In the genomic region with DNA sequence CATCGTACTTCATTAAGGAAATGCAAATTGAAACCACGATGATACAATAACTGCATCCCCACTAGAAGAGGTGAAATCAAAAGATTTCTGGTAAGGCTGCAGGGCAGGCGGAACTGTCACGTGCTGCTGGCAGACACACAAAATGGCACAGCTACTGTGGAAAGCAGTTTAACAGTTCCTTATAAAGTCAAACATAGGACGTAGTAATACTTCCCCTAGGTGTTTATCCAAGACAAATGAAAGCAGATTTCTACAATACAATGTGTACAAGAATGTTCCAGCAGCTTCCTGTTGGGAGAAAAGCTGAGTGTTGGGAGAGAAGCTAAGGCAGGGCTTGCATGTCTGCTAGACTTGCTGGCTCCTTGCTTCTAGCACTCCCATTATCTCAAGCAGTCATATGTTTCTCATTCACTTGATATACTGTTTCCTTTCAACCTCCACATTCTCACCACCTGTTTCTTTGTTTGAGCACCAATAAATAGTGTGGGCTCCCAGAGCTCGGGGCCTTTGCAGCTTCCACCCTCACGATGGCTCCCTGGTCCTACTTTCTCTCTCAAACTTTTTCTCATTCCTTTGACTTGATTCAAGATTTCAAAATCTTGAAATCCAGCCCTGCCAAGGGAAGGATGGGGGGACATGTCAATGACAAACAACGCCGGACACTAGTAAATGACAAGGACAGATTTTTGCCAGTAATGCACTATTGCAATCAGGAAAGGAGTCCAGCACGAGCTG, we compare ENCODE assay signal across 18 cellular contexts. TPM values are rescaled to one million over a fixed set of nuclear protein-coding genes. Genes with fewer than 3 reads are reported as not detected.
DNase-seq lines count a peak whose midpoint lies in the region; ATAC-seq and TF ChIP-seq lines count a peak whose summit lies in the region.
"Had no signal": no experiment of that assay in that cellular context is flagged by ENCODE, and none has a peak within 500 bp of the region (broad histone marks: within the 10 kb centered on the region; RNA-seq: fewer than 3 reads in every experiment).

No MANE protein-coding gene starts in this region.

- no peaks in the 10 kb centered on the region for H3K9me3 Mint-ChIP-seq in MCF 10A (ENCODE audit: unreplicated experiment)
- no peaks in the 10 kb centered on the region for H3K9me3 Mint-ChIP-seq in stimulated activated naive CD8-positive, alpha-beta T cell treated with anti-CD3 and anti-CD28 coated beads, Interleukin-15, amount 100 ng/mL, for 72 hours
- H3K9me3 Mint-ChIP-seq: neural progenitor cell had no signal

- H3K9me3 ChIP-seq in breast epithelium (no peaks in the 10 kb centered on the region), right lobe of liver (no peaks in the 10 kb centered on the region), upper lobe of left lung (no peaks in the 10 kb centered on the region)
- H3K9me3 ChIP-seq: vagina had no signal

- H3K4me3 Mint-ChIP-seq in MCF 10A (ENCODE audit: unreplicated experiment): no peak overlapping the region
- H3K4me3 Mint-ChIP-seq in stimulated activated naive CD8-positive, alpha-beta T cell treated with anti-CD3 and anti-CD28 coated beads, Interleukin-15, amount 100 ng/mL, for 72 hours: no peak overlapping the region
- H3K4me3 Mint-ChIP-seq: neural progenitor cell had no signal

- no peaks in the 10 kb centered on the region for H3K27me3 Mint-ChIP-seq in MCF 10A (ENCODE audit: insufficient read depth, unreplicated experiment)
- H3K27me3 Mint-ChIP-seq in stimulated activated naive CD8-positive, alpha-beta T cell treated with anti-CD3 and anti-CD28 coated beads, Interleukin-15, amount 100 ng/mL, for 72 hours: peaks cover 7% of the 10 kb centered on the region

- no TSS peak for BruUV-seq in MCF 10A (replicated peaks; lab: Mats Ljungman, UMichigan)

- peak overlapping the region in 1 of 3 donors; percentile 23 for H3K4me3 ChIP-seq in breast epithelium
- no peak overlapping the region for H3K4me3 ChIP-seq in right lobe of liver
- no peak overlapping the region for H3K4me3 ChIP-seq in upper lobe of left lung
- H3K4me3 ChIP-seq: neural progenitor cell, SK-N-MC, vagina had no signal

- H3K4me1 ChIP-seq in breast epithelium (no peaks in the 10 kb centered on the region), right lobe of liver (no peaks in the 10 kb centered on the region), upper lobe of left lung (peaks cover 22 to 28% (median 25%) of the 10 kb centered on the region in 4 donors)
- H3K4me1 ChIP-seq: neural progenitor cell, vagina had no signal

- TF ChIP-seq CTCF in breast epithelium (IDR thresholded peaks at IDR 0.05) (no peak), MCF 10A (IDR thresholded peaks at IDR 0.05; ENCODE audit: unreplicated experiment) (no peak), right lobe of liver (IDR thresholded peaks at IDR 0.05) (no peak), upper lobe of left lung (IDR thresholded peaks at IDR 0.05) (peak in 1 of 6 experiments; percentile 11)

- ATAC-seq in right lobe of liver (peak; percentile 50 to 79 (median 70)), upper lobe of left lung (ENCODE audit: low FRiP score in 2 of 2) (no peak)
- ATAC-seq in stimulated activated naive CD8-positive, alpha-beta T cell treated with anti-CD3 and anti-CD28 coated beads, Interleukin-15, amount 100 ng/mL, for 72 hours: no peak

- peaks cover 39% of the 10 kb centered on the region for H3K36me3 Mint-ChIP-seq in MCF 10A (ENCODE audit: insufficient read depth, unreplicated experiment)
- H3K36me3 Mint-ChIP-seq: neural progenitor cell had no signal

- H3K27ac ChIP-seq in breast epithelium (peak overlapping the region; percentile 40 to 56), caudate nucleus (ENCODE audit: low read depth, low read length) (peak overlapping the region; percentile 40), right lobe of liver (no peak overlapping the region), upper lobe of left lung (peak overlapping the region; percentile 50 to 84 (median 66))
- H3K27ac ChIP-seq: KMS-11, neural progenitor cell, SK-N-MC, vagina had no signal

- CTCF ChIA-PET in MCF 10A (lab: Yijun Ruan, JAX): interaction anchor here (0.6 to 4.0 kb wide), 7 partner anchors 11 to 420 kb away, joined by 3 to 27 read pairs (median 3); no protein-coding TSS in a partner anchor

- WGBS in right lobe of liver (ENCODE audit: insufficient coverage, low coverage, low lambda C conversion rate, missing lambda C conversion rate): 31% methylated on average over 10 of the region's 10 CpGs
- 15 to 19% methylated on average over 10 of the region's 10 CpGs for WGBS in upper lobe of left lung, 2 donors

- H3K27me3 ChIP-seq in breast epithelium (no peaks in the 10 kb centered on the region), right lobe of liver (no peaks in the 10 kb centered on the region), upper lobe of left lung (no peaks in the 10 kb centered on the region)
- H3K27me3 ChIP-seq: vagina had no signal

- no peak for TF ChIP-seq POLR2A in breast epithelium (IDR thresholded peaks at IDR 0.05)
- TF ChIP-seq POLR2A in right lobe of liver (IDR thresholded peaks at IDR 0.05): no peak
- no peak for TF ChIP-seq POLR2A in upper lobe of left lung (IDR thresholded peaks at IDR 0.05)

- DNase-seq in breast epithelium (ENCODE audit: low spot score in 2 of 2) (peak in 1 of 2 donors; percentile 46), MCF 10A (ENCODE audit: unreplicated experiment) (no peak), caudate nucleus (lab: John Stamatoyannopoulos, UW) (no peak), right lobe of liver (peak in 1 of 3 donors; percentile 29), upper lobe of left lung (peak in 1 of 2 donors; percentile 48), cerebellar cortex (ENCODE audit: low spot score) (no peak)
- no peak for DNase-seq in stimulated activated naive CD8-positive, alpha-beta T cell treated with anti-CD3 and anti-CD28 coated beads, Interleukin-15, amount 100 ng/mL, for 72 hours
- no peak for DNase-seq in stimulated activated naive CD4-positive, alpha-beta T cell (lab: John Stamatoyannopoulos, UW)
- DNase-seq: activated T-cell treated with anti-CD3 and anti-CD28 coated beads for 4 hours; amygdala; DMS53; effector CD4-positive, alpha-beta T cell; NCI-H187 treated with DMSO at 0.1 percent for 48 hours; stimulated activated CD4-positive, alpha-beta T cell treated with anti-CD3 and anti-CD28 coated beads, Interleukin-12 subunit alpha, Interleukin-12 subunit beta, amount 100 ng/mL, for 4 hours had no signal

- intact Hi-C loops in breast epithelium (cut with DNase I; ENCODE audit: low total_unique reads) (no loop called here), MCF 10A (cut with micrococcal nuclease) (no loop called here), right lobe of liver (cut with DNase I) (no loop called here)

- POLR2A ChIA-PET in MCF 10A (lab: Yijun Ruan, JAX): no interaction called here

- no peaks in the 10 kb centered on the region for H3K36me3 ChIP-seq in breast epithelium
- H3K36me3 ChIP-seq in right lobe of liver: no peaks in the 10 kb centered on the region
- H3K36me3 ChIP-seq in upper lobe of left lung: no peaks in the 10 kb centered on the region
- H3K36me3 ChIP-seq: neural progenitor cell, vagina had no signal

- no peaks in the 10 kb centered on the region for H3K4me1 Mint-ChIP-seq in MCF 10A (ENCODE audit: insufficient read depth, unreplicated experiment)
- peaks cover 7% of the 10 kb centered on the region for H3K4me1 Mint-ChIP-seq in stimulated activated naive CD8-positive, alpha-beta T cell treated with anti-CD3 and anti-CD28 coated beads, Interleukin-15, amount 100 ng/mL, for 72 hours
- H3K4me1 Mint-ChIP-seq: neural progenitor cell had no signal

- peak; percentile 32 to 84 (median 53) for TF ChIP-seq EP300 in upper lobe of left lung (IDR thresholded peaks at IDR 0.05)

- H3K27ac Mint-ChIP-seq in MCF 10A (ENCODE audit: low read depth, unreplicated experiment): no peak overlapping the region
- no peak overlapping the region for H3K27ac Mint-ChIP-seq in stimulated activated naive CD8-positive, alpha-beta T cell treated with anti-CD3 and anti-CD28 coated beads, Interleukin-15, amount 100 ng/mL, for 72 hours
- H3K27ac Mint-ChIP-seq: neural progenitor cell had no signal

RNA-seq across cellular contexts. Expression of a gene that starts 21.3 kb away (rescaled TPM):
- total RNA-seq in breast epithelium: 10 to 100 TPM; 13.8 to 25.3 (median 17.7) TPM
- 11.5 and 11.9 TPM in 2 replicates for total RNA-seq in MCF 10A (2022)
- 10 to 100 TPM in 3 of 6 experiments, 1 to 10 TPM in 3; 7.1 to 13.6 (median 9.6) TPM for total RNA-seq in right lobe of liver
- 10 to 100 TPM; 22.6 to 58.9 (median 35.9) TPM for total RNA-seq in upper lobe of left lung

RNA-seq across cellular contexts. Expression of a gene that starts 55.5 kb away (rescaled TPM):
- total RNA-seq in breast epithelium: not detected
- total RNA-seq in MCF 10A (2022): not detected in 2 replicates
- not detected for total RNA-seq in right lobe of liver
- total RNA-seq in upper lobe of left lung: not detected
- total RNA-seq: vagina had no signal

RNA-seq across cellular contexts. Expression of a gene that starts 57.6 kb away (rescaled TPM):
- under 1 TPM in 2 of 3 donors, not detected in 1; 0.44 to 0.48 TPM for total RNA-seq in breast epithelium
- 0.07 TPM in 1 of 2 replicates, not detected in the other for total RNA-seq in MCF 10A (2022)
- under 1 TPM; 0.05 to 0.33 (median 0.19) TPM for total RNA-seq in right lobe of liver
- total RNA-seq in upper lobe of left lung: 1 to 10 TPM in 3 of 6 donors, under 1 TPM in 2, not detected in 1; 0.10 to 2.0 (median 1.1) TPM
- total RNA-seq: vagina had no signal

Comparison
In these comparisons a context has a peak if more than half of its experiments do, and no peak if none do; other contexts are left out.
1. H3K27ac ChIP-seq: peak in breast epithelium (2 of 2), caudate nucleus (single experiment) and upper lobe of left lung (4 of 4); none in right lobe of liver (0 of 3).
2. ATAC-seq: peak in right lobe of liver (4 of 4); none in upper lobe of left lung (0 of 2) and stimulated activated naive CD8-positive, alpha-beta T cell treated with anti-CD3 and anti-CD28 coated beads, Interleukin-15, amount 100 ng/mL, for 72 hours (single experiment).